Comparison of ENCODE assay signal across 28 cellular contexts in the genomic region with DNA sequence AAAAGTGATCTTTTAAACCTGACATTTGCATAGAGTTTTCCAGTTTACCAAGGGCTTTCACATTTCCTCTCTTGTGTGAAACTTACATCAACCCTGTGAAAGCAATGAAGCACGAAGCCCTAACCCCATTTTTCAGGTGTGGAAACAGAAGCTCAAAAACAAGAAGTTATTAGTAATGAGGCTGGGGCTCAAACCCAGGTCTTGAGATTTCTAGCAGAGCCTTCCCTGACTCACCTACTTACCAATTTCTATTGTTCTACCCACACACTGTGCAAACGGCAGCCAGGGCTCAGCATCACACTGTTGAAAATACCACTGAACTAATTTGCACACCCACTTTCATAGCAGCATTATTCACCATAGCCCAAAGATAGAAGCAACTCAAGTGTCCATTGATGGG.
DNase-seq lines count a peak whose midpoint lies in the region; ATAC-seq and TF ChIP-seq lines count a peak whose summit lies in the region.
"Had no signal": no experiment of that assay in that cellular context is flagged by ENCODE, and none has a peak within 500 bp of the region (broad histone marks: within the 10 kb centered on the region; RNA-seq: fewer than 3 reads in every experiment).

No MANE protein-coding gene starts in this region.

- H3K27ac Mint-ChIP-seq in activated CD4-positive, alpha-beta memory T cell treated with anti-CD3 and anti-CD28 coated beads for 36 hours = no peak overlapping the region
- H3K27ac Mint-ChIP-seq in activated CD4-positive, alpha-beta memory T cell treated with anti-CD3 and anti-CD28 coated beads, Interleukin-2, amount 10 ng/mL, durations not matched to agents 7 days and 5 days = no peak overlapping the region
- no peak overlapping the region for H3K27ac Mint-ChIP-seq in stimulated activated effector memory CD8-positive, alpha-beta T cell treated with anti-CD3 and anti-CD28 coated beads, Interleukin-12 subunit alpha, Interleukin-12 subunit beta, amount 100 ng/mL, for 72 hours
- H3K27ac Mint-ChIP-seq: brain had no signal

- CTCF ChIA-PET in activated CD4-positive, alpha-beta memory T cell treated with anti-CD3 and anti-CD28 coated beads for 36 hours (lab: Charles Lee) = interaction anchor here (1.8 kb wide), 1 partner anchor 11 kb away, joined by 4 read pairs; no protein-coding TSS in a partner anchor
- CTCF ChIA-PET in activated CD4-positive, alpha-beta memory T cell treated with anti-CD3 and anti-CD28 coated beads, Interleukin-2, amount 10 ng/mL, durations not matched to agents 7 days and 5 days (lab: Charles Lee) = no interaction called here

- H3K4me1 Mint-ChIP-seq in activated CD4-positive, alpha-beta memory T cell treated with anti-CD3 and anti-CD28 coated beads for 36 hours (ENCODE audit: low read depth) = peaks cover 4% of the 10 kb centered on the region
- no peaks in the 10 kb centered on the region for H3K4me1 Mint-ChIP-seq in activated CD4-positive, alpha-beta memory T cell treated with anti-CD3 and anti-CD28 coated beads, Interleukin-2, amount 10 ng/mL, durations not matched to agents 7 days and 5 days
- H3K4me1 Mint-ChIP-seq in stimulated activated effector memory CD8-positive, alpha-beta T cell treated with anti-CD3 and anti-CD28 coated beads, Interleukin-12 subunit alpha, Interleukin-12 subunit beta, amount 100 ng/mL, for 72 hours = no peaks in the 10 kb centered on the region
- H3K4me1 Mint-ChIP-seq: brain, neural crest cell had no signal

- no peak overlapping the region for H3K27ac ChIP-seq in tibial artery
- H3K27ac ChIP-seq: C4-2B, dorsolateral prefrontal cortex, esophagus squamous epithelium, foreskin keratinocyte, heart left ventricle, parathyroid adenoma, right atrium auricular region had no signal

- H3K4me1 ChIP-seq in tibial artery = peaks cover 0 to 7% (median 1%) of the 10 kb centered on the region in 4 donors
- H3K4me1 ChIP-seq: esophagus squamous epithelium, HAP-1, heart left ventricle, parathyroid adenoma, right atrium auricular region had no signal

- peak; percentile 67 for ATAC-seq in GM21360 (IDR thresholded peaks at IDR 0.05; ENCODE audit: unreplicated experiment)
- peak; percentile 72 for ATAC-seq in HG03469 (IDR thresholded peaks at IDR 0.05; ENCODE audit: unreplicated experiment)
- no peak for ATAC-seq in stimulated activated effector memory CD8-positive, alpha-beta T cell treated with anti-CD3 and anti-CD28 coated beads, Interleukin-12 subunit alpha, Interleukin-12 subunit beta, amount 100 ng/mL, for 72 hours
- ATAC-seq: foreskin keratinocyte, heart left ventricle, left ventricle myocardium superior had no signal

- DNase-seq in activated CD4-positive, alpha-beta memory T cell treated with anti-CD3 and anti-CD28 coated beads for 36 hours = peak; percentile 26
- no peak for DNase-seq in activated CD4-positive, alpha-beta memory T cell treated with anti-CD3 and anti-CD28 coated beads, Interleukin-2, amount 10 ng/mL, durations not matched to agents 7 days and 5 days
- DNase-seq in renal cortical epithelial cell (ENCODE audit: low read depth) (peak; percentile 34), tibial artery (no peak), occipital lobe (lab: John Stamatoyannopoulos, UW) (no peak)
- no peak for DNase-seq in stimulated activated effector memory CD8-positive, alpha-beta T cell treated with anti-CD3 and anti-CD28 coated beads, Interleukin-12 subunit alpha, Interleukin-12 subunit beta, amount 100 ng/mL, for 72 hours (ENCODE audit: low spot score in 2 of 2)
- DNase-seq: activated CD4-positive, alpha-beta T cell treated with anti-CD3 and anti-CD28 coated beads for 1 hour; amniotic stem cell; COR-L47; DMS53; dorsolateral prefrontal cortex; esophagus squamous epithelium; foreskin keratinocyte; heart left ventricle; kidney; left ventricle myocardium superior; NCI-H1436 treated with DMSO at 0.1 percent for 48 hours; NCI-H82; stimulated activated CD4-positive, alpha-beta T cell treated with anti-CD3 and anti-CD28 coated beads, Interleukin-2, amount 100 ng/mL, for 48 hours; trophoblast cell had no signal

- TF ChIP-seq CTCF in tibial artery (IDR thresholded peaks at IDR 0.05) = no peak

- H3K4me3 Mint-ChIP-seq in activated CD4-positive, alpha-beta memory T cell treated with anti-CD3 and anti-CD28 coated beads for 36 hours = no peak overlapping the region
- H3K4me3 Mint-ChIP-seq in activated CD4-positive, alpha-beta memory T cell treated with anti-CD3 and anti-CD28 coated beads, Interleukin-2, amount 10 ng/mL, durations not matched to agents 7 days and 5 days = no peak overlapping the region
- no peak overlapping the region for H3K4me3 Mint-ChIP-seq in stimulated activated effector memory CD8-positive, alpha-beta T cell treated with anti-CD3 and anti-CD28 coated beads, Interleukin-12 subunit alpha, Interleukin-12 subunit beta, amount 100 ng/mL, for 72 hours
- H3K4me3 Mint-ChIP-seq: brain, neural crest cell had no signal

- no peaks in the 10 kb centered on the region for H3K36me3 ChIP-seq in tibial artery
- H3K36me3 ChIP-seq: esophagus squamous epithelium, HAP-1, heart left ventricle, right atrium auricular region had no signal

- H3K9me3 Mint-ChIP-seq in activated CD4-positive, alpha-beta memory T cell treated with anti-CD3 and anti-CD28 coated beads for 36 hours = no peaks in the 10 kb centered on the region
- no peaks in the 10 kb centered on the region for H3K9me3 Mint-ChIP-seq in activated CD4-positive, alpha-beta memory T cell treated with anti-CD3 and anti-CD28 coated beads, Interleukin-2, amount 10 ng/mL, durations not matched to agents 7 days and 5 days
- no peaks in the 10 kb centered on the region for H3K9me3 Mint-ChIP-seq in stimulated activated effector memory CD8-positive, alpha-beta T cell treated with anti-CD3 and anti-CD28 coated beads, Interleukin-12 subunit alpha, Interleukin-12 subunit beta, amount 100 ng/mL, for 72 hours
- H3K9me3 Mint-ChIP-seq: neural crest cell had no signal

- H3K27me3 Mint-ChIP-seq in activated CD4-positive, alpha-beta memory T cell treated with anti-CD3 and anti-CD28 coated beads for 36 hours = peaks cover 18% of the 10 kb centered on the region
- H3K27me3 Mint-ChIP-seq in activated CD4-positive, alpha-beta memory T cell treated with anti-CD3 and anti-CD28 coated beads, Interleukin-2, amount 10 ng/mL, durations not matched to agents 7 days and 5 days = peaks cover 13% of the 10 kb centered on the region

- H3K9me3 ChIP-seq in tibial artery = no peaks in the 10 kb centered on the region
- H3K9me3 ChIP-seq: esophagus squamous epithelium, HAP-1, heart left ventricle, right atrium auricular region had no signal

- peaks cover 0 to 3% of the 10 kb centered on the region in 2 donors for H3K27me3 ChIP-seq in tibial artery
- H3K27me3 ChIP-seq: esophagus squamous epithelium, right atrium auricular region had no signal

- H3K4me3 ChIP-seq in tibial artery = no peak overlapping the region
- H3K4me3 ChIP-seq: dorsolateral prefrontal cortex, esophagus squamous epithelium, HAP-1, heart left ventricle, right atrium auricular region had no signal

- POLR2A ChIA-PET in activated CD4-positive, alpha-beta memory T cell treated with anti-CD3 and anti-CD28 coated beads for 36 hours (lab: Charles Lee) = no interaction called here
- POLR2A ChIA-PET in activated CD4-positive, alpha-beta memory T cell treated with anti-CD3 and anti-CD28 coated beads, Interleukin-2, amount 10 ng/mL, durations not matched to agents 7 days and 5 days (lab: Charles Lee) = no interaction called here

- H3K36me3 Mint-ChIP-seq in activated CD4-positive, alpha-beta memory T cell treated with anti-CD3 and anti-CD28 coated beads for 36 hours = no peaks in the 10 kb centered on the region
- H3K36me3 Mint-ChIP-seq in activated CD4-positive, alpha-beta memory T cell treated with anti-CD3 and anti-CD28 coated beads, Interleukin-2, amount 10 ng/mL, durations not matched to agents 7 days and 5 days (ENCODE audit: low read depth) = no peaks in the 10 kb centered on the region
- H3K36me3 Mint-ChIP-seq in stimulated activated effector memory CD8-positive, alpha-beta T cell treated with anti-CD3 and anti-CD28 coated beads, Interleukin-12 subunit alpha, Interleukin-12 subunit beta, amount 100 ng/mL, for 72 hours = no peaks in the 10 kb centered on the region
- H3K36me3 Mint-ChIP-seq: brain had no signal

- intact Hi-C loops in activated CD4-positive, alpha-beta memory T cell treated with anti-CD3 and anti-CD28 coated beads for 36 hours (cut with micrococcal nuclease) = no loop called here
- intact Hi-C loops in tibial artery (cut with DNase I; ENCODE audit: low total_unique reads) = no loop called here

Comparison
In these comparisons a context has a peak if more than half of its experiments do, and no peak if none do; other contexts are left out.
1. DNase-seq: peak in activated CD4-positive, alpha-beta memory T cell treated with anti-CD3 and anti-CD28 coated beads for 36 hours (single experiment) and renal cortical epithelial cell (single experiment); none in activated CD4-positive, alpha-beta memory T cell treated with anti-CD3 and anti-CD28 coated beads, Interleukin-2, amount 10 ng/mL, durations not matched to agents 7 days and 5 days (single experiment), tibial artery (0 of 2), stimulated activated effector memory CD8-positive, alpha-beta T cell treated with anti-CD3 and anti-CD28 coated beads, Interleukin-12 subunit alpha, Interleukin-12 subunit beta, amount 100 ng/mL, for 72 hours (0 of 2) and occipital lobe (single experiment).